ENCODE assay signal across 9 cellular contexts in genomic region chr16:46885960-46886763, GRCh38. TPM values are rescaled to one million over a fixed set of nuclear protein-coding genes. Genes with fewer than 3 reads are reported as not detected.
DNase-seq lines count a peak whose midpoint lies in the region; ATAC-seq, FAIRE-seq and TF ChIP-seq lines count a peak whose summit lies in the region.
"Had no signal": no experiment of that assay in that cellular context is flagged by ENCODE, and none has a peak within 500 bp of the region (broad histone marks: within the 10 kb centered on the region; RNA-seq: fewer than 3 reads in every experiment).

No MANE protein-coding gene starts in this region.

- ATAC-seq in Right ventricle myocardium superior (ENCODE audit: poor library complexity) = no peak
- ATAC-seq in Right ventricle myocardium inferior = no peak
- no peak for ATAC-seq in stimulated activated naive B cell treated with anti-CD40 and anti-IgM and Interleukin-4, amounts not matched to agents 10 μg/mL and 1 μg/mL and 100 μg/mL, for 72 hours (replicated peaks)

- intact Hi-C loops in Right ventricle myocardium superior (cut with DNase I) (no loop called here), Right ventricle myocardium inferior (cut with DNase I) (no loop called here), MCF 10A (cut with micrococcal nuclease) (loop anchor here (2.0 kb wide), 1 partner anchor 31 kb away; no protein-coding TSS in a partner anchor)

- POLR2A ChIA-PET in MCF 10A (lab: Yijun Ruan, JAX) = interaction anchor here (0.7 to 4.1 kb wide), 12 partner anchors 9 to 86 kb away, joined by 3 to 24 read pairs (median 4); partner anchors contain the start of gene DNAJA2

- 52% methylated on average over 12 of the region's 12 CpGs for WGBS in liver

- TF ChIP-seq RAD21 in liver (IDR thresholded peaks at IDR 0.05) = peak in 1 of 2 donors; percentile 29

- H3K4me3 ChIP-seq in liver (ENCODE audit: low read depth in 1 of 3, low read length in 3 of 3) (peak overlapping the region; percentile 15 to 89 (median 65)), WERI-Rb-1 (ENCODE audit: low read depth, low read length) (no peak overlapping the region; the same call in 1 of the 2 replicates)

- H3K36me3 Mint-ChIP-seq in MCF 10A (ENCODE audit: insufficient read depth, unreplicated experiment) (peaks cover 8% of the 10 kb centered on the region), type B pancreatic cell (peaks cover 5% of the 10 kb centered on the region)
- no peaks in the 10 kb centered on the region for H3K36me3 Mint-ChIP-seq in stimulated activated naive B cell treated with anti-CD40 and anti-IgM and Interleukin-4, amounts not matched to agents 10 μg/mL and 1 μg/mL and 100 μg/mL, for 72 hours

- H3K36me3 ChIP-seq in liver (ENCODE audit: control insufficient read depth in 4 of 4, insufficient read depth in 3 of 4, low read depth in 1 of 4, low read length in 3 of 4) = peaks cover 0 to 12% (median 0%) of the 10 kb centered on the region in 4 donors
- H3K36me3 ChIP-seq in WERI-Rb-1 = peaks cover 11% of the 10 kb centered on the region

- DNase-seq in Right ventricle myocardium superior = peak; percentile 56
- no peak for DNase-seq in Right ventricle myocardium inferior (ENCODE audit: missing footprints)
- peak; percentile 55 for DNase-seq in MCF 10A (ENCODE audit: unreplicated experiment)
- DNase-seq in type B pancreatic cell (ENCODE audit: extremely low spot score, unreplicated experiment) = no peak
- DNase-seq in WERI-Rb-1 = no peak
- no peak for DNase-seq in stimulated activated naive B cell treated with anti-CD40 and anti-IgM and Interleukin-4, amounts not matched to agents 10 μg/mL and 1 μg/mL and 100 μg/mL, for 72 hours
- no peak for DNase-seq in HTR-8/SVneo (ENCODE audit: insufficient read length, low spot score)
- DNase-seq: DND-41 had no signal

- H3K27ac Mint-ChIP-seq in MCF 10A (ENCODE audit: low read depth, unreplicated experiment) (peak overlapping the region; percentile 90), type B pancreatic cell (peak overlapping the region; percentile 1)
- no peak overlapping the region for H3K27ac Mint-ChIP-seq in stimulated activated naive B cell treated with anti-CD40 and anti-IgM and Interleukin-4, amounts not matched to agents 10 μg/mL and 1 μg/mL and 100 μg/mL, for 72 hours

- peaks cover 1 to 57% (median 26%) of the 10 kb centered on the region in 4 donors for H3K4me1 ChIP-seq in liver (ENCODE audit: control insufficient read depth in 4 of 4, insufficient read depth in 4 of 4, low read length in 3 of 4)

- H3K4me3 Mint-ChIP-seq in MCF 10A (ENCODE audit: unreplicated experiment) (peak overlapping the region; percentile 73), type B pancreatic cell (peak overlapping the region; percentile 98)
- H3K4me3 Mint-ChIP-seq in stimulated activated naive B cell treated with anti-CD40 and anti-IgM and Interleukin-4, amounts not matched to agents 10 μg/mL and 1 μg/mL and 100 μg/mL, for 72 hours = no peak overlapping the region

- CTCF ChIA-PET in MCF 10A (lab: Yijun Ruan, JAX) = interaction anchor here (0.6 to 5.8 kb wide), 13 partner anchors 10 to 256 kb away, joined by 3 to 59 read pairs (median 4); no protein-coding TSS in a partner anchor

- no TSS peak for BruUV-seq in MCF 10A (replicated peaks; lab: Mats Ljungman, UMichigan)

- FAIRE-seq in HTR-8/SVneo (lab: Jason Lieb, UNC) = no peak

- no peak for TF ChIP-seq CTCF in MCF 10A (IDR thresholded peaks at IDR 0.05; ENCODE audit: unreplicated experiment)
- TF ChIP-seq CTCF in liver (IDR thresholded peaks at IDR 0.05; ENCODE audit: low read depth, low read length, missing input control) = no peak
- TF ChIP-seq CTCF in type B pancreatic cell (conservative IDR thresholded peaks at IDR 0.05) = no peak
- TF ChIP-seq CTCF in WERI-Rb-1 (IDR thresholded peaks at IDR 0.05; ENCODE audit: low read depth, low read length) = no peak

- H3K9me3 ChIP-seq in liver (ENCODE audit: control insufficient read depth in 4 of 4, low read length in 3 of 4) = no peaks in the 10 kb centered on the region
- H3K9me3 ChIP-seq in WERI-Rb-1 (ENCODE audit: severe bottlenecking) = no peaks in the 10 kb centered on the region

- H3K27me3 ChIP-seq in liver (ENCODE audit: control insufficient read depth in 4 of 4, insufficient read depth in 4 of 4, low read length in 3 of 4) (no peaks in the 10 kb centered on the region), WERI-Rb-1 (ENCODE audit: insufficient read depth, low read depth, severe bottlenecking) (no peaks in the 10 kb centered on the region)

- H3K4me1 Mint-ChIP-seq in MCF 10A (ENCODE audit: insufficient read depth, unreplicated experiment) (peaks cover 26% of the 10 kb centered on the region), type B pancreatic cell (ENCODE audit: unreplicated experiment) (peaks cover 19% of the 10 kb centered on the region)
- H3K4me1 Mint-ChIP-seq in stimulated activated naive B cell treated with anti-CD40 and anti-IgM and Interleukin-4, amounts not matched to agents 10 μg/mL and 1 μg/mL and 100 μg/mL, for 72 hours = peaks cover 6 to 27% of the 10 kb centered on the region in 2 donors

- peak overlapping the region; percentile 67 to 99 for H3K9ac ChIP-seq in liver (ENCODE audit: low read depth in 1 of 2, low read length in 2 of 2)

- H3K27ac ChIP-seq in liver (ENCODE audit: low read depth in 1 of 2, low read length in 2 of 2) (peak overlapping the region; percentile 92 to 94), WERI-Rb-1 (no peak overlapping the region)

- H3K27me3 Mint-ChIP-seq in MCF 10A (ENCODE audit: insufficient read depth, unreplicated experiment) (no peaks in the 10 kb centered on the region), type B pancreatic cell (peaks cover 13% of the 10 kb centered on the region)
- H3K27me3 Mint-ChIP-seq in stimulated activated naive B cell treated with anti-CD40 and anti-IgM and Interleukin-4, amounts not matched to agents 10 μg/mL and 1 μg/mL and 100 μg/mL, for 72 hours = peaks cover 12 to 17% of the 10 kb centered on the region in 2 donors

- no peaks in the 10 kb centered on the region for H3K9me3 Mint-ChIP-seq in MCF 10A (ENCODE audit: unreplicated experiment)
- H3K9me3 Mint-ChIP-seq in type B pancreatic cell = no peaks in the 10 kb centered on the region
- H3K9me3 Mint-ChIP-seq in stimulated activated naive B cell treated with anti-CD40 and anti-IgM and Interleukin-4, amounts not matched to agents 10 μg/mL and 1 μg/mL and 100 μg/mL, for 72 hours = no peaks in the 10 kb centered on the region

TF ChIP-seq in liver, 16 proteins besides CTCF, POLR2A, EP300 and RAD21 (continues in another document):
- TF ChIP-seq GABPA (IDR thresholded peaks at IDR 0.05 in 1 of 2, conservative IDR thresholded peaks at IDR 0.05 in 1 of 2) (no peak), HNF4G (IDR thresholded peaks at IDR 0.05) (no peak), YY1 (IDR thresholded peaks at IDR 0.05) (peak; percentile 54), NR2F2 (IDR thresholded peaks at IDR 0.05) (no peak), FOXA1 (IDR thresholded peaks at IDR 0.05) (no peak), RXRA (IDR thresholded peaks at IDR 0.05) (peak in 1 of 2 donors; percentile 55), FOXA2 (IDR thresholded peaks at IDR 0.05) (no peak), EGR1 (IDR thresholded peaks at IDR 0.05; ENCODE audit: low read depth in 2 of 2) (no peak), SP1 (IDR thresholded peaks at IDR 0.05) (peak; percentile 44), MAX (IDR thresholded peaks at IDR 0.05) (no peak), ZBTB33 (IDR thresholded peaks at IDR 0.05) (no peak), TAF1 (conservative IDR thresholded peaks at IDR 0.05) (no peak), HNF4A (conservative IDR thresholded peaks at IDR 0.05) (peak; percentile 49 to 57)

RNA-seq across cellular contexts. Expression of gene GPT2, which starts 2.0 kb away (rescaled TPM):
- 22.9 TPM for total RNA-seq in Right ventricle myocardium superior
- total RNA-seq in Right ventricle myocardium inferior = 21.9 TPM
- 44.7 and 60.6 TPM in 2 replicates for total RNA-seq in MCF 10A (2022)
- 10 to 100 TPM in 1 of 2 donors, 1 to 10 TPM in 1; 6.8 to 54.3 TPM for total RNA-seq in liver
- polyA plus RNA-seq in liver = 10 to 100 TPM; 39.8 to 78.3 TPM
- total RNA-seq in type B pancreatic cell (ENCODE audit: low replicate concordance) = 28.6 and 47.8 TPM in 2 replicates

RNA-seq across cellular contexts. Expression of gene C16orf87, which starts 55.2 kb away (rescaled TPM):
- total RNA-seq in Right ventricle myocardium superior (12.9 TPM), Right ventricle myocardium inferior (13.6 TPM), MCF 10A (2022) (11.5 and 13.5 TPM in 2 replicates), liver (1 to 10 TPM; 4.4 to 6.2 TPM), type B pancreatic cell (ENCODE audit: low replicate concordance) (11.5 and 14.3 TPM in 2 replicates)
- polyA plus RNA-seq in liver = 10 to 100 TPM in 1 of 2 donors, 1 to 10 TPM in 1; 4.1 to 12.9 TPM

Comparison
In these comparisons a context has a peak if more than half of its experiments do, and no peak if none do; other contexts are left out.
1. DNase-seq: peak in Right ventricle myocardium superior (single experiment) and MCF 10A (single experiment); none in Right ventricle myocardium inferior (single experiment), type B pancreatic cell (single experiment), WERI-Rb-1 (single experiment), stimulated activated naive B cell treated with anti-CD40 and anti-IgM and Interleukin-4, amounts not matched to agents 10 μg/mL and 1 μg/mL and 100 μg/mL, for 72 hours (single experiment) and HTR-8/SVneo (single experiment).
2. H3K4me3 Mint-ChIP-seq: peak in MCF 10A (single experiment) and type B pancreatic cell (single experiment); none in stimulated activated naive B cell treated with anti-CD40 and anti-IgM and Interleukin-4, amounts not matched to agents 10 μg/mL and 1 μg/mL and 100 μg/mL, for 72 hours (0 of 2).